27 cellular contexts compared by ENCODE assay signal in genomic region chr13:91531646-91532045, GRCh38.
"Had no signal": no experiment of that assay in that cellular context is flagged by ENCODE, and none has a peak within 500 bp of the region (broad histone marks: within the 10 kb centered on the region; RNA-seq: fewer than 3 reads in every experiment).

No MANE protein-coding gene starts in this region.

- H3K4me3 ChIP-seq: stomach, suprapubic skin, testis, thoracic aorta, thyroid gland, tibial artery, tibial nerve, transverse colon, upper lobe of left lung, upper lobe of right lung, uterus, vagina had no signal

- H3K9me3 ChIP-seq: suprapubic skin, testis, thoracic aorta, thyroid gland, tibial artery, tibial nerve, transverse colon, upper lobe of left lung, upper lobe of right lung, uterus, vagina had no signal

- DNase-seq: stimulated activated CD4-positive, alpha-beta T cell treated with anti-CD3 and anti-CD28 coated beads, Interleukin-2, amount 100 ng/mL, for 48 hours; stimulated activated CD4-positive, alpha-beta T cell treated with anti-CD3 and anti-CD28 coated beads, Interleukin-4, amount 100 ng/mL, for 1 hour; stimulated activated CD4-positive, alpha-beta T cell treated with anti-CD3 and anti-CD28 coated beads, Interleukin-4, amount 100 ng/mL, for 24 hours; stimulated activated CD4-positive, alpha-beta T cell treated with anti-CD3 and anti-CD28 coated beads, Interleukin-4, amount 100 ng/mL, for 4 hours; stimulated activated CD8-positive, alpha-beta memory T cell treated with anti-CD3 and anti-CD28 coated beads, Interleukin-4, amount 100 ng/mL, for 48 hours; stimulated activated naive B cell treated with anti-CD40 and anti-IgM and Interleukin-4, amounts not matched to agents 10 μg/mL and 1 μg/mL and 100 μg/mL, for 72 hours; stimulated activated naive CD4-positive, alpha-beta T cell; stimulated activated naive CD4-positive, alpha-beta T cell treated with Interleukin-2 at 50 U/mL for 16 hours; stimulated activated naive CD8-positive, alpha-beta T cell treated with anti-CD3 and anti-CD28 coated beads, Interleukin-15, amount 100 ng/mL, for 72 hours; stimulated activated naive CD8-positive, alpha-beta T cell treated with anti-CD3 and anti-CD28 coated beads, Interleukin-15, Interleukin-2, amounts not matched to agents 100 U/mL and 50 U/mL, for 24 hours; stomach; substantia nigra; testis; thyroid gland; tibial artery; transverse colon; trophoblast cell; upper lobe of left lung; upper lobe of right lung; uterus had no signal

- H3K36me3 ChIP-seq: stomach, suprapubic skin, thoracic aorta, thyroid gland, tibial artery, tibial nerve, transverse colon, upper lobe of left lung, upper lobe of right lung, uterus, vagina had no signal

- H3K4me1 ChIP-seq: stomach, suprapubic skin, testis, thyroid gland, tibial artery, tibial nerve, transverse colon, upper lobe of left lung, upper lobe of right lung, uterus, vagina had no signal

- FAIRE-seq: urothelium cell line had no signal

- ATAC-seq: stimulated activated effector memory CD8-positive, alpha-beta T cell treated with anti-CD3 and anti-CD28 coated beads, Interleukin-12 subunit alpha, Interleukin-12 subunit beta, amount 100 ng/mL, for 72 hours; stimulated activated memory B cell treated with anti-CD40 and anti-IgM and Interleukin-4, amounts not matched to agents 10 μg/mL and 1 μg/mL and 100 μg/mL, for 72 hours; stimulated activated naive B cell treated with anti-CD40 and anti-IgM and Interleukin-4, amounts not matched to agents 10 μg/mL and 1 μg/mL and 100 μg/mL, for 72 hours; stimulated activated naive CD8-positive, alpha-beta T cell treated with anti-CD3 and anti-CD28 coated beads, Interleukin-15, amount 100 ng/mL, for 72 hours; stimulated activated naive CD8-positive, alpha-beta T cell treated with anti-CD3 and anti-CD28 coated beads, Interleukin-15, Interleukin-2, amounts not matched to agents 100 U/mL and 50 U/mL, for 24 hours; upper lobe of right lung had no signal

- H3K27ac ChIP-seq: stomach, suprapubic skin, thoracic aorta, thyroid gland, tibial artery, tibial nerve, transverse colon, upper lobe of left lung, upper lobe of right lung, uterus, vagina had no signal

- H3K27me3 ChIP-seq: stomach, suprapubic skin, testis, thyroid gland, tibial artery, tibial nerve, transverse colon, upper lobe of left lung, upper lobe of right lung, uterus, vagina had no signal
